Comparison of ENCODE assay signal across 8 cellular contexts in genomic region chr10:58666024-58666423, GRCh38.
A peak's percentile ranks its signal among the peaks of the same experiment; 100 is the strongest.
DNase-seq lines count a peak whose midpoint lies in the region; ATAC-seq, FAIRE-seq and TF ChIP-seq lines count a peak whose summit lies in the region.
"Had no signal": no experiment of that assay in that cellular context is flagged by ENCODE, and none has a peak within 500 bp of the region (broad histone marks: within the 10 kb centered on the region; RNA-seq: fewer than 3 reads in every experiment).

No MANE protein-coding gene starts in this region.

- H3K4me3 Mint-ChIP-seq in astrocyte (ENCODE audit: unreplicated experiment) = no peak overlapping the region

- 25 to 34% methylated on average over 3 of the region's 3 CpGs for WGBS in thyroid gland, 2 donors

- peaks cover 1% of the 10 kb centered on the region for H4K20me1 ChIP-seq in astrocyte (ENCODE audit: insufficient read depth, low read length)

- H3K4me1 ChIP-seq in astrocyte (ENCODE audit: insufficient read depth, low read length) (peaks cover 17% of the 10 kb centered on the region), thyroid gland (peaks cover 0 to 3% of the 10 kb centered on the region in 2 donors)

- DNase-seq in Jurkat, Clone E6-1 (ENCODE audit: low read depth, low spot score) = peak; percentile 20
- DNase-seq in astrocyte (ENCODE audit: low read depth) (peak; percentile 41), left lobe of liver (ENCODE audit: low spot score) (peak; percentile 51), thyroid gland (peak; percentile 54 to 58), NCI-H2196 (lab: John Stamatoyannopoulos, UW; ENCODE audit: unreplicated experiment) (no peak), NCI-H2107 (lab: John Stamatoyannopoulos, UW) (no peak)
- DNase-seq: NCI-H1930 had no signal

- H3K36me3 ChIP-seq in astrocyte (ENCODE audit: insufficient read depth, low read length) = no peaks in the 10 kb centered on the region
- no peaks in the 10 kb centered on the region for H3K36me3 ChIP-seq in thyroid gland

- peaks cover 8% of the 10 kb centered on the region for H3K9me3 Mint-ChIP-seq in astrocyte (ENCODE audit: unreplicated experiment)

- H3K27ac Mint-ChIP-seq in astrocyte (ENCODE audit: unreplicated experiment) = no peak overlapping the region

- peak in 1 of 2 donors; percentile 47 for TF ChIP-seq POLR2A in thyroid gland (IDR thresholded peaks at IDR 0.05)

- intact Hi-C loops in thyroid gland (cut with DNase I) = no loop called here

- peaks cover 5% of the 10 kb centered on the region for H3K36me3 Mint-ChIP-seq in astrocyte (ENCODE audit: low read depth, unreplicated experiment)

- peaks cover 15% of the 10 kb centered on the region for H3K4me1 Mint-ChIP-seq in astrocyte (ENCODE audit: low read depth, unreplicated experiment)

- H2AFZ ChIP-seq in astrocyte (ENCODE audit: low read depth, low read length) = no peak overlapping the region

- no peak overlapping the region for H3K27ac ChIP-seq in astrocyte (ENCODE audit: low read depth, low read length)
- H3K27ac ChIP-seq in thyroid gland = peak overlapping the region; percentile 51 to 70 (median 67)

- no peaks in the 10 kb centered on the region for H3K27me3 ChIP-seq in astrocyte (ENCODE audit: insufficient read depth, low read length)
- no peaks in the 10 kb centered on the region for H3K27me3 ChIP-seq in thyroid gland

- H3K79me2 ChIP-seq in astrocyte (ENCODE audit: insufficient read depth, low read length) = peaks cover 43% of the 10 kb centered on the region

- no peak overlapping the region for H3K4me3 ChIP-seq in Jurkat, Clone E6-1 (ENCODE audit: low read length)
- peak overlapping the region; percentile 10 for H3K4me3 ChIP-seq in astrocyte (ENCODE audit: insufficient read depth, low read depth, low read length)
- no peak overlapping the region for H3K4me3 ChIP-seq in thyroid gland (replicated peaks in 1 of 3)

- H3K27me3 Mint-ChIP-seq in astrocyte (ENCODE audit: low read depth, unreplicated experiment) = no peaks in the 10 kb centered on the region

- TF ChIP-seq CTCF in astrocyte (IDR thresholded peaks at IDR 0.05; ENCODE audit: insufficient read depth, low read depth, low read length) = no peak
- TF ChIP-seq CTCF in thyroid gland (IDR thresholded peaks at IDR 0.05) = no peak

- peak overlapping the region; percentile 56 for H3K4me2 ChIP-seq in astrocyte (ENCODE audit: low read length)

- peak overlapping the region; percentile 8 for H3K9ac ChIP-seq in astrocyte (ENCODE audit: low read length)

- no peak for FAIRE-seq in astrocyte (lab: Jason Lieb, UNC)

- ATAC-seq in left lobe of liver = peak; percentile 97
- ATAC-seq in GM18909 (IDR thresholded peaks at IDR 0.05; ENCODE audit: poor library complexity, unreplicated experiment) = no peak

- H3K9me3 ChIP-seq in astrocyte (ENCODE audit: insufficient read depth, low read depth, low read length) = no peaks in the 10 kb centered on the region
- no peaks in the 10 kb centered on the region for H3K9me3 ChIP-seq in thyroid gland

Comparison
In these comparisons a context has a peak if more than half of its experiments do, and no peak if none do; other contexts are left out.
1. DNase-seq: peak in Jurkat, Clone E6-1 (single experiment), astrocyte (single experiment), left lobe of liver (single experiment) and thyroid gland (2 of 2); none in NCI-H2196 (single experiment) and NCI-H2107 (single experiment).